Comparison of ENCODE assay signal across 17 cellular contexts in genomic region chr12:27696864-27697564, GRCh38. TPM values are rescaled to one million over a fixed set of nuclear protein-coding genes. Genes with fewer than 3 reads are reported as not detected.
"Had no signal": no experiment of that assay in that cellular context is flagged by ENCODE, and none has a peak within 500 bp of the region (broad histone marks: within the 10 kb centered on the region; RNA-seq: fewer than 3 reads in every experiment).

No MANE protein-coding gene starts in this region.

- H3K27ac ChIP-seq: brain microvascular endothelial cell, coronary artery, heart right ventricle, lower lobe of right lung, skin epidermis had no signal

- H3K4me1 ChIP-seq: heart right ventricle, lower lobe of right lung had no signal

- DNase-seq: activated CD4-positive, alpha-beta T cell treated with anti-CD3 and anti-CD28 coated beads, Interleukin-2, amount 10 ng/mL, durations not matched to agents 24 days and 14 days; activated CD8-positive, alpha-beta T cell treated with anti-CD3 and anti-CD28 coated beads for 36 hours; activated naive CD4-positive, alpha-beta T cell; activated naive CD8-positive, alpha-beta T cell treated with anti-CD3 and anti-CD28 coated beads for 36 hours; activated T-cell treated with anti-CD3 and anti-CD28 coated beads, Interleukin-2, amount 50 U/mL, for 1 hour; amygdala; brain microvascular endothelial cell; heart right ventricle; lower lobe of right lung; right cardiac atrium; stimulated activated CD4-positive, alpha-beta T cell treated with anti-CD3 and anti-CD28 coated beads, Interleukin-4, amount 100 ng/mL, for 1 hour; stimulated activated naive CD8-positive, alpha-beta T cell treated with anti-CD3 and anti-CD28 coated beads, Interleukin-15, amount 100 ng/mL, for 72 hours; T1000 had no signal

- H3K4me3 ChIP-seq: coronary artery, heart right ventricle, lower lobe of right lung, skin epidermis had no signal

- H3K27me3 ChIP-seq: brain microvascular endothelial cell, heart right ventricle had no signal

- ATAC-seq: activated CD8-positive, alpha-beta T cell treated with anti-CD3 and anti-CD28 coated beads for 36 hours; activated T-helper 17 cell treated with anti-CD3 and anti-CD28 coated beads, Interleukin-2, amount 50 U/mL, for 72 hours; esophagus mucosa; lower lobe of right lung; right cardiac atrium; stimulated activated naive CD8-positive, alpha-beta T cell treated with anti-CD3 and anti-CD28 coated beads, Interleukin-15, amount 100 ng/mL, for 72 hours had no signal

- H3K9me3 ChIP-seq: heart right ventricle, lower lobe of right lung had no signal

RNA-seq across cellular contexts. Expression of gene REP15, which starts 0.8 kb away (rescaled TPM):
- total RNA-seq: activated CD8-positive, alpha-beta T cell treated with anti-CD3 and anti-CD28 coated beads for 36 hours had no signal
